Comparison of ENCODE assay signal across 15 cellular contexts in genomic region chr1:46067652-46068051, GRCh38.
"Had no signal": no experiment of that assay in that cellular context is flagged by ENCODE, and none has a peak within 500 bp of the region (broad histone marks: within the 10 kb centered on the region; RNA-seq: fewer than 3 reads in every experiment).

No MANE protein-coding gene starts in this region.

- H3K9me3 ChIP-seq: colonic mucosa, neutrophil, thyroid gland had no signal

- H3K36me3 ChIP-seq: colonic mucosa, neutrophil, thyroid gland had no signal

- H2AFZ ChIP-seq: hepatocyte, parathyroid adenoma had no signal

- H3K27me3 ChIP-seq: colonic mucosa, hepatocyte, neutrophil, thyroid gland had no signal

- H3K27ac ChIP-seq: colonic mucosa, hepatocyte, neutrophil, parathyroid adenoma, thyroid gland had no signal

- H3K4me2 ChIP-seq: hepatocyte had no signal

- H3K4me1 ChIP-seq: colonic mucosa, parathyroid adenoma had no signal

- ATAC-seq: activated T-helper 17 cell treated with anti-CD3 and anti-CD28 coated beads, Interleukin-2, amount 50 U/mL, for 72 hours; esophagus mucosa; left ventricle myocardium superior; natural killer cell had no signal

- H3K9ac ChIP-seq: parathyroid adenoma had no signal

- H3K79me2 ChIP-seq: hepatocyte, parathyroid adenoma had no signal

- H3K4me3 ChIP-seq: colonic mucosa, hepatocyte, thyroid gland had no signal

- DNase-seq: activated CD4-positive, alpha-beta T cell treated with anti-CD3 and anti-CD28 coated beads, Interleukin-2, amount 50 U/mL, for 48 hours; amygdala; central memory CD4-positive, alpha-beta T cell; colonic mucosa; left ventricle myocardium superior; natural killer cell; stimulated activated CD4-positive, alpha-beta T cell treated with anti-CD3 and anti-CD28 coated beads, Interleukin-12 subunit alpha, Interleukin-12 subunit beta, amount 100 ng/mL, for 4 hours; stimulated activated CD4-positive, alpha-beta T cell treated with anti-CD3 and anti-CD28 coated beads, Interleukin-2, amount 100 ng/mL, for 24 hours; T1000; thyroid gland had no signal
